Comparison of ENCODE assay signal across 22 cellular contexts in the genomic region with DNA sequence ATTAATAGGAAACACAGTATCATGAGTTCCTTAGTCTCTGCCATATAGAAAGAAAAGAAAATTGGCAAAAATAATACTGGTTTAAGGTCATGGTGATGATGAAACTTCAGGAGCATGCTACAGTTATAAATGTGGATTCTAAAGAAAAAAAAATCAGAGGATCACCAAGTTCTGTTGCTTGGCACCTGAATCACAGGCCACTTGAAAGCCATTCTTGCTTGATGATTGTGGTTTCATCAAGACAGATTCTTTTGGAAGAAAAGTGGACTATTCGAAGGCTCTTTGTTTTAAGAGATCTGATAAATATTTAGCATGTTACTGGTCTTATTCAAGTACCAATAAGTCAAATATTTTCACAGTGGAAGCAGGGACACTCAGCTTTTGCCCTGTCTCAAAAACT.
A peak's percentile ranks its signal among the peaks of the same experiment; 100 is the strongest.
DNase-seq lines count a peak whose midpoint lies in the region; ATAC-seq, FAIRE-seq and TF ChIP-seq lines count a peak whose summit lies in the region.
"Had no signal": no experiment of that assay in that cellular context is flagged by ENCODE, and none has a peak within 500 bp of the region (broad histone marks: within the 10 kb centered on the region; RNA-seq: fewer than 3 reads in every experiment).

No MANE protein-coding gene starts in this region.

- H3K27ac Mint-ChIP-seq in astrocyte (ENCODE audit: unreplicated experiment), result peak overlapping the region; percentile 63
- H3K27ac Mint-ChIP-seq: CD4-positive, CD25-positive, alpha-beta regulatory T cell; GM23338 had no signal

- H3K27ac ChIP-seq in astrocyte (ENCODE audit: low read depth, low read length), result no peak overlapping the region
- H3K27ac ChIP-seq in psoas muscle, result peak overlapping the region; percentile 89
- peak overlapping the region; percentile 45 for H3K27ac ChIP-seq in vagina

- DNase-seq in HTR-8/SVneo (ENCODE audit: insufficient read length, low spot score), result no peak
- peak; percentile 85 for DNase-seq in astrocyte (ENCODE audit: low read depth)
- no peak for DNase-seq in psoas muscle
- no peak for DNase-seq in vagina (ENCODE audit: extremely low spot score in 2 of 2)
- DNase-seq in hippocampal formation (lab: John Stamatoyannopoulos, UW), result no peak
- no peak for DNase-seq in SKM-1 (lab: John Stamatoyannopoulos, UW; ENCODE audit: unreplicated experiment)
- DNase-seq: Caco-2; CD4-positive, CD25-positive, alpha-beta regulatory T cell; GF-D8; KG1; MV-4-11; NCI-H1694 treated with DMSO at 0.1 percent for 48 hours; NCI-H2227 treated with DMSO at 0.1 percent for 48 hours; NCI-H510A treated with DMSO at 0.1 percent for 48 hours; NCI-H82; RPMI8226; SIG-M5 had no signal

- H2AFZ ChIP-seq in astrocyte (ENCODE audit: low read depth, low read length), result no peak overlapping the region
- H2AFZ ChIP-seq: GM23338 had no signal

- H3K27me3 ChIP-seq in astrocyte (ENCODE audit: insufficient read depth, low read length), result no peaks in the 10 kb centered on the region
- H3K27me3 ChIP-seq in psoas muscle (ENCODE audit: insufficient read depth in 3 of 3, low read length in 2 of 3), result no peaks in the 10 kb centered on the region
- no peaks in the 10 kb centered on the region for H3K27me3 ChIP-seq in vagina

- peaks cover 44% of the 10 kb centered on the region for H3K4me1 Mint-ChIP-seq in astrocyte (ENCODE audit: low read depth, unreplicated experiment)

- no peak for TF ChIP-seq POLR2A in vagina (IDR thresholded peaks at IDR 0.05)

- no peak overlapping the region for H3K4me3 ChIP-seq in astrocyte (ENCODE audit: insufficient read depth, low read depth, low read length)
- no peak overlapping the region for H3K4me3 ChIP-seq in psoas muscle
- H3K4me3 ChIP-seq in vagina, result no peak overlapping the region
- H3K4me3 ChIP-seq: GM23338 had no signal

- no peak overlapping the region for H3K4me3 Mint-ChIP-seq in astrocyte (ENCODE audit: unreplicated experiment)
- H3K4me3 Mint-ChIP-seq: CD4-positive, CD25-positive, alpha-beta regulatory T cell; GM23338 had no signal

- peak; percentile 13 for FAIRE-seq in HTR-8/SVneo (lab: Jason Lieb, UNC)
- no peak for FAIRE-seq in astrocyte (lab: Jason Lieb, UNC)
- FAIRE-seq: GM12891, GM18507, HepG2 had no signal

- H3K36me3 Mint-ChIP-seq in astrocyte (ENCODE audit: low read depth, unreplicated experiment), result peaks cover 10% of the 10 kb centered on the region

- intact Hi-C loops in psoas muscle (cut with DNase I), result no loop called here
- intact Hi-C loops in vagina (cut with DNase I), result no loop called here

- no peak overlapping the region for H3K9ac ChIP-seq in astrocyte (ENCODE audit: low read length)

- H4K20me1 ChIP-seq in astrocyte (ENCODE audit: insufficient read depth, low read length), result peaks cover 31% of the 10 kb centered on the region

- H3K79me2 ChIP-seq in astrocyte (ENCODE audit: insufficient read depth, low read length), result peaks cover 30% of the 10 kb centered on the region

- H3K36me3 ChIP-seq in astrocyte (ENCODE audit: insufficient read depth, low read length) (no peaks in the 10 kb centered on the region), psoas muscle (ENCODE audit: insufficient read depth in 1 of 2, low read depth in 1 of 2) (no peaks in the 10 kb centered on the region), vagina (no peaks in the 10 kb centered on the region)

- H3K4me1 ChIP-seq in astrocyte (ENCODE audit: insufficient read depth, low read length), result peaks cover 7% of the 10 kb centered on the region
- peaks cover 76% of the 10 kb centered on the region for H3K4me1 ChIP-seq in psoas muscle
- peaks cover 56% of the 10 kb centered on the region for H3K4me1 ChIP-seq in vagina

- 87 to 92% (median 88%) methylated on average over 1 of the region's 1 CpG for WGBS in psoas muscle, 3 donors

- no peaks in the 10 kb centered on the region for H3K27me3 Mint-ChIP-seq in astrocyte (ENCODE audit: low read depth, unreplicated experiment)

- TF ChIP-seq CTCF in astrocyte (IDR thresholded peaks at IDR 0.05; ENCODE audit: insufficient read depth, low read depth, low read length) (no peak), psoas muscle (IDR thresholded peaks at IDR 0.05) (no peak), vagina (IDR thresholded peaks at IDR 0.05) (no peak)

- peak overlapping the region; percentile 13 for H3K4me2 ChIP-seq in astrocyte (ENCODE audit: low read length)
- H3K4me2 ChIP-seq: GM23338 had no signal

- ATAC-seq in psoas muscle, result no peak
- ATAC-seq in HG02623 (IDR thresholded peaks at IDR 0.05; ENCODE audit: unreplicated experiment), result no peak
- ATAC-seq: HepG2 had no signal

- no peaks in the 10 kb centered on the region for H3K9me3 Mint-ChIP-seq in astrocyte (ENCODE audit: unreplicated experiment)
- H3K9me3 Mint-ChIP-seq: GM23338 had no signal

- H3K9me3 ChIP-seq in astrocyte (ENCODE audit: insufficient read depth, low read depth, low read length), result no peaks in the 10 kb centered on the region
- H3K9me3 ChIP-seq in psoas muscle, result no peaks in the 10 kb centered on the region
- no peaks in the 10 kb centered on the region for H3K9me3 ChIP-seq in vagina
- H3K9me3 ChIP-seq: Caco-2 had no signal
